8 cellular contexts compared by ENCODE assay signal in the genomic region with DNA sequence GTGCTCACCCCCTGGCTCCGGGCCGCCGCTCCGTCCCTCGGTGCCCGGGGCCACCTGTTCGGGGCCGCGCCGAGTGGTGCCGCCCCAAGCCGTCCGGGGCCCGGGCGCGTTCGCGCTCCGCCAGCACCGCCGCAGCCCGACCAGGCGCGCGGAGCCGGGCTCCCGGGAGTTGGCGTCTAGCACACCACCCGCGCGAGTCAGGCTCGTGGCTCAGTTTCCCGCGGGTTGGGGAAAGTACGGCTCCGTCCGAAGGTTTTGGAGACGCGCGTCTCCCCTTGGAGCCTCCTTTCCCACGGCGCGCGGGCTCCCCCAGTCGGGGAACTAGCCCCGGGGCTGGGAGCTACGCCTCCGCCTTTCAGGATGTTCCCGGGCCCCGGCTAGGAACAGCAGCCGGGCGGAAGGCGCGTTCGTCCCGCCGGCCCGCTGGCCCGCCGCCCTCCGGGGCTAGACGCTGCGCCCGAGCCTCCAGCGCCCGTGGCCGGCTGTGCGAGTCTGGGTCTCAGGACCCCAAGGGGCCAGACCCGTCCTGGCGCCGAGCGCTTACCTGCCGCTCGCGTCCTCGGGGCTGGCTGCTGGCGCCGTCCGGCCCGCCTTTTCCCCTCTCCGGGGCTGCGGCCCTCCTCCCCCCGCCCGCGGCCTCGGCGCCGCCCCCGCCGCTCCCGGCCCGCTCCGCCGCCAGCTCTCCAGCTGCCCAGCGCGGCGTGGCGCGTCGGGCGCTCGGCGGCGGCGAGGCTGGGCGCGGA. TPM values are rescaled to one million over a fixed set of nuclear protein-coding genes. Genes with fewer than 3 reads are reported as not detected.
DNase-seq lines count a peak whose midpoint lies in the region; ATAC-seq and TF ChIP-seq lines count a peak whose summit lies in the region.

A gene with protein sequence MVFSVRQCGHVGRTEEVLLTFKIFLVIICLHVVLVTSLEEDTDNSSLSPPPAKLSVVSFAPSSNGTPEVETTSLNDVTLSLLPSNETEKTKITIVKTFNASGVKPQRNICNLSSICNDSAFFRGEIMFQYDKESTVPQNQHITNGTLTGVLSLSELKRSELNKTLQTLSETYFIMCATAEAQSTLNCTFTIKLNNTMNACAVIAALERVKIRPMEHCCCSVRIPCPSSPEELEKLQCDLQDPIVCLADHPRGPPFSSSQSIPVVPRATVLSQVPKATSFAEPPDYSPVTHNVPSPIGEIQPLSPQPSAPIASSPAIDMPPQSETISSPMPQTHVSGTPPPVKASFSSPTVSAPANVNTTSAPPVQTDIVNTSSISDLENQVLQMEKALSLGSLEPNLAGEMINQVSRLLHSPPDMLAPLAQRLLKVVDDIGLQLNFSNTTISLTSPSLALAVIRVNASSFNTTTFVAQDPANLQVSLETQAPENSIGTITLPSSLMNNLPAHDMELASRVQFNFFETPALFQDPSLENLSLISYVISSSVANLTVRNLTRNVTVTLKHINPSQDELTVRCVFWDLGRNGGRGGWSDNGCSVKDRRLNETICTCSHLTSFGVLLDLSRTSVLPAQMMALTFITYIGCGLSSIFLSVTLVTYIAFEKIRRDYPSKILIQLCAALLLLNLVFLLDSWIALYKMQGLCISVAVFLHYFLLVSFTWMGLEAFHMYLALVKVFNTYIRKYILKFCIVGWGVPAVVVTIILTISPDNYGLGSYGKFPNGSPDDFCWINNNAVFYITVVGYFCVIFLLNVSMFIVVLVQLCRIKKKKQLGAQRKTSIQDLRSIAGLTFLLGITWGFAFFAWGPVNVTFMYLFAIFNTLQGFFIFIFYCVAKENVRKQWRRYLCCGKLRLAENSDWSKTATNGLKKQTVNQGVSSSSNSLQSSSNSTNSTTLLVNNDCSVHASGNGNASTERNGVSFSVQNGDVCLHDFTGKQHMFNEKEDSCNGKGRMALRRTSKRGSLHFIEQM (minus strand): TSS at position 571 of the 743 bp plus-strand sequence. CDS start 53,634 bp downstream, outside the sequence.

- H3K4me3 ChIP-seq in esophagus squamous epithelium: peak within 1 kb of the TSS; percentile 26 to 66 (median 38)

- peak within 1 kb of the TSS; percentile 81 for H3K4me3 Mint-ChIP-seq in nephron progenitor cell

- no peaks in the 10 kb centered on the region for H3K9me3 ChIP-seq in esophagus squamous epithelium

- H3K4me1 Mint-ChIP-seq in nephron progenitor cell: peaks cover 13% of the 10 kb centered on the region

- peaks cover 37% of the 10 kb centered on the region for H3K9me3 Mint-ChIP-seq in nephron progenitor cell

- H3K27ac ChIP-seq in esophagus squamous epithelium: peak within 1 kb of the TSS in 1 of 4 donors; percentile 39

- TF ChIP-seq POLR2A in esophagus squamous epithelium (IDR thresholded peaks at IDR 0.05): no peak

- no peaks in the 10 kb centered on the region for H3K36me3 ChIP-seq in esophagus squamous epithelium

- peaks cover 78% of the 10 kb centered on the region for H3K27me3 Mint-ChIP-seq in nephron progenitor cell (ENCODE audit: low read depth, poor library complexity)

- no peak for ATAC-seq in HG02623 (IDR thresholded peaks at IDR 0.05; ENCODE audit: unreplicated experiment)

- intact Hi-C loops in esophagus squamous epithelium (cut with DNase I): no loop called here

- peaks cover 0 to 11% (median 0%) of the 10 kb centered on the region in 3 donors for H3K4me1 ChIP-seq in esophagus squamous epithelium

- peaks cover 0 to 55% (median 3%) of the 10 kb centered on the region in 4 donors for H3K27me3 ChIP-seq in esophagus squamous epithelium

- no peaks in the 10 kb centered on the region for H3K36me3 Mint-ChIP-seq in nephron progenitor cell (ENCODE audit: low read depth)

- DNase-seq in AG20443 (ENCODE audit: low spot score) (peak; percentile 58), LHCN-M2 (ENCODE audit: low read depth) (peak; percentile 17), esophagus squamous epithelium (lab: John Stamatoyannopoulos, UW) (no peak), nephron progenitor cell (peak; percentile 63), hippocampal formation (lab: John Stamatoyannopoulos, UW) (no peak), middle frontal gyrus (ENCODE audit: extremely low spot score, low spot score) (no peak), foreskin melanocyte (no peak)

- WGBS in esophagus squamous epithelium, 2 donors: 60% methylated on average over 1 of the region's 107 CpGs; no CpG with 5 or more reads in 1 of the 2 donors

- TF ChIP-seq CTCF in esophagus squamous epithelium (IDR thresholded peaks at IDR 0.05): no peak
- no peak for TF ChIP-seq CTCF in nephron progenitor cell (IDR thresholded peaks at IDR 0.05)

- H3K27ac Mint-ChIP-seq in nephron progenitor cell: no peak within 1 kb of the TSS

RNA-seq across cellular contexts. Expression of the gene that starts here (rescaled TPM):
- total RNA-seq in LHCN-M2 (2014; rRNA removed) (0.11 and 0.13 TPM in 2 replicates), esophagus squamous epithelium (1 to 10 TPM in 1 of 4 donors, under 1 TPM in 3; 0.15 to 1.1 (median 0.56) TPM)
- 0.12 TPM for polyA plus RNA-seq in LHCN-M2 (2012)

Comparison
In these comparisons a context has a peak if more than half of its experiments do, and no peak if none do; other contexts are left out.
1. Peak in DNase-seq in LHCN-M2; RNA of the gene not detected or under 1 TPM.
2. DNase-seq: peak in AG20443 (single experiment) and nephron progenitor cell (single experiment); none in esophagus squamous epithelium (single experiment), hippocampal formation (0 of 2), middle frontal gyrus (single experiment) and foreskin melanocyte (single experiment).